16 cellular contexts compared by ENCODE assay signal in the genomic region with DNA sequence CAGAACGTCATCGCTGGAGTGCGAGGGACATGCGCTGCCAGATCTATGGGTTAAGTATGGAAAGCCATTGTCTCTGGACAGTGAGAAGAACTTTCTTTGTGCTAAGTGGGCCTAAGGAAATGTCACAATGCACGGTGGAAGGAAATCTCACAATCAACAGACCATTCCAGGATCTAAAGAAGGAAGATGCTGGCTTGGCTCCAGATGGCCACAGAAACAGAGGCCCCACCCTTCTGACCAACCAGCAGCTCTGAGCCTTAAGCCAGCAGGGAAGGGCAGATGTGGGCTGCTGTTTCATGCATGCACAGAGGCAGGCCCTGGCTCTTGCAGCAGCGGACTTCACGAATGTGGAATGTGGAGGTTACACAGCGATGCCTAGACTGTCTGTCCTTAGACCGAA.
DNase-seq lines count a peak whose midpoint lies in the region; ATAC-seq and TF ChIP-seq lines count a peak whose summit lies in the region.
"Had no signal": no experiment of that assay in that cellular context is flagged by ENCODE, and none has a peak within 500 bp of the region (broad histone marks: within the 10 kb centered on the region; RNA-seq: fewer than 3 reads in every experiment).

No MANE protein-coding gene starts in this region.

- TF ChIP-seq POLR2A in stomach (IDR thresholded peaks at IDR 0.05), result no peak

- H4K20me1 ChIP-seq in GM23248 (ENCODE audit: insufficient read depth), result no peaks in the 10 kb centered on the region

- no peaks in the 10 kb centered on the region for H3K79me2 ChIP-seq in GM23248 (ENCODE audit: insufficient read depth)

- ATAC-seq in left lobe of liver (peak; percentile 20), HG03571 (IDR thresholded peaks at IDR 0.05; ENCODE audit: unreplicated experiment) (no peak)
- ATAC-seq: activated CD4-positive, CD25-positive, alpha-beta regulatory T cell treated with anti-CD3 and anti-CD28 coated beads, Interleukin-2, amount 50 U/mL, for 24 hours; HCT116 had no signal

- peak; percentile 84 for DNase-seq in GM23248
- peak; percentile 66 for DNase-seq in fibroblast of pulmonary artery (ENCODE audit: low read depth)
- DNase-seq in left lobe of liver (ENCODE audit: low spot score), result no peak
- peak; percentile 34 for DNase-seq in stomach
- DNase-seq in activated naive CD4-positive, alpha-beta T cell treated with anti-CD3 and anti-CD28 coated beads for 36 hours, result no peak
- no peak for DNase-seq in stimulated activated CD4-positive, alpha-beta T cell treated with anti-CD3 and anti-CD28 coated beads, Interleukin-15, amount 100 ng/mL, for 24 hours
- no peak for DNase-seq in HFFc6
- DNase-seq: COR-L47, NCI-H2171, T-helper 2 cell had no signal

- H3K4me1 ChIP-seq in GM23248 (ENCODE audit: insufficient read depth) (peaks cover 13% of the 10 kb centered on the region), stomach (peaks cover 0 to 25% (median 10%) of the 10 kb centered on the region in 4 donors)

- H2AFZ ChIP-seq in GM23248, result no peak overlapping the region
- H2AFZ ChIP-seq: neural progenitor cell had no signal

- no peaks in the 10 kb centered on the region for H3K27me3 Mint-ChIP-seq in activated naive CD4-positive, alpha-beta T cell treated with anti-CD3 and anti-CD28 coated beads for 36 hours (ENCODE audit: low read depth)
- peaks cover 12% of the 10 kb centered on the region for H3K27me3 Mint-ChIP-seq in HFFc6 (ENCODE audit: insufficient read depth)
- H3K27me3 Mint-ChIP-seq: IgD-negative memory B cell had no signal

- H3K27me3 ChIP-seq in GM23248 (replicated peaks; ENCODE audit: insufficient read depth), result no peaks in the 10 kb centered on the region
- H3K27me3 ChIP-seq in stomach, result no peaks in the 10 kb centered on the region
- H3K27me3 ChIP-seq: ascending aorta, neural progenitor cell had no signal

- TF ChIP-seq CTCF in fibroblast of pulmonary artery (IDR thresholded peaks at IDR 0.05; ENCODE audit: low read length, missing control alignments) (no peak), stomach (IDR thresholded peaks at IDR 0.05) (no peak), HFFc6 (IDR thresholded peaks at IDR 0.05) (no peak)

- H3F3A ChIP-seq in GM23248 (ENCODE audit: insufficient read depth), result no peaks in the 10 kb centered on the region

- no peak overlapping the region for H3K9ac ChIP-seq in GM23248
- H3K9ac ChIP-seq: neural progenitor cell had no signal

- H3K9me3 Mint-ChIP-seq in activated naive CD4-positive, alpha-beta T cell treated with anti-CD3 and anti-CD28 coated beads for 36 hours, result no peaks in the 10 kb centered on the region
- no peaks in the 10 kb centered on the region for H3K9me3 Mint-ChIP-seq in HFFc6
- H3K9me3 Mint-ChIP-seq: IgD-negative memory B cell had no signal

- 41 to 45% methylated on average over 9 of the region's 9 CpGs for WGBS in GM23248 (ENCODE audit: low coverage in 1 of 2, low lambda C conversion rate in 2 of 2, missing lambda C conversion rate in 2 of 2), 2 experiments
- 62 to 71% (median 66%) methylated on average over 9 of the region's 9 CpGs for whole genome bisulfite sequencing in stomach, 5 donors

- H3K36me3 Mint-ChIP-seq in activated naive CD4-positive, alpha-beta T cell treated with anti-CD3 and anti-CD28 coated beads for 36 hours (ENCODE audit: low read depth), result no peaks in the 10 kb centered on the region
- H3K36me3 Mint-ChIP-seq in HFFc6 (ENCODE audit: low read depth), result no peaks in the 10 kb centered on the region
- H3K36me3 Mint-ChIP-seq: IgD-negative memory B cell had no signal

- H3K4me3 Mint-ChIP-seq in activated naive CD4-positive, alpha-beta T cell treated with anti-CD3 and anti-CD28 coated beads for 36 hours, result no peak overlapping the region
- no peak overlapping the region for H3K4me3 Mint-ChIP-seq in HFFc6
- H3K4me3 Mint-ChIP-seq: IgD-negative memory B cell, neural progenitor cell had no signal

- no peak for TF ChIP-seq EP300 in stomach (IDR thresholded peaks at IDR 0.05)

- no peaks in the 10 kb centered on the region for H3K9me2 ChIP-seq in GM23248 (ENCODE audit: insufficient read depth)

- no peak overlapping the region for H3K4me3 ChIP-seq in GM23248
- no peak overlapping the region for H3K4me3 ChIP-seq in fibroblast of pulmonary artery (replicated peaks; ENCODE audit: low read depth, low read length)
- H3K4me3 ChIP-seq in stomach, result no peak overlapping the region
- H3K4me3 ChIP-seq: ascending aorta, neural progenitor cell had no signal

- in situ Hi-C loops in GM23248 (cut with MboI), result no loop called here

- intact Hi-C loops in stomach (cut with DNase I; ENCODE audit: low total_unique reads), result no loop called here
- intact Hi-C loops in activated naive CD4-positive, alpha-beta T cell treated with anti-CD3 and anti-CD28 coated beads for 36 hours (cut with micrococcal nuclease), result no loop called here

- H3K36me3 ChIP-seq in GM23248 (ENCODE audit: low read depth) (no peaks in the 10 kb centered on the region), stomach (no peaks in the 10 kb centered on the region)
- H3K36me3 ChIP-seq: ascending aorta, neural progenitor cell had no signal

- H3K27ac ChIP-seq in GM23248 (no peak overlapping the region), stomach (no peak overlapping the region)
- H3K27ac ChIP-seq: ascending aorta, neural progenitor cell had no signal

- no peaks in the 10 kb centered on the region for H3K4me1 Mint-ChIP-seq in activated naive CD4-positive, alpha-beta T cell treated with anti-CD3 and anti-CD28 coated beads for 36 hours (ENCODE audit: low read depth)
- no peaks in the 10 kb centered on the region for H3K4me1 Mint-ChIP-seq in HFFc6 (ENCODE audit: low read depth)

- peak overlapping the region; percentile 32 for H3K4me2 ChIP-seq in GM23248 (ENCODE audit: unreplicated experiment)
- H3K4me2 ChIP-seq: neural progenitor cell had no signal

- no peaks in the 10 kb centered on the region for H3K9me3 ChIP-seq in GM23248 (ENCODE audit: low read depth)
- no peaks in the 10 kb centered on the region for H3K9me3 ChIP-seq in stomach
- H3K9me3 ChIP-seq: ascending aorta had no signal

- CTCF ChIA-PET in activated naive CD4-positive, alpha-beta T cell treated with anti-CD3 and anti-CD28 coated beads for 36 hours (lab: Charles Lee), result no interaction called here

- no peak overlapping the region for H3K27ac Mint-ChIP-seq in activated naive CD4-positive, alpha-beta T cell treated with anti-CD3 and anti-CD28 coated beads for 36 hours
- no peak overlapping the region for H3K27ac Mint-ChIP-seq in HFFc6
- H3K27ac Mint-ChIP-seq: IgD-negative memory B cell had no signal

Comparison
In these comparisons a context has a peak if more than half of its experiments do, and no peak if none do; other contexts are left out.
1. DNase-seq: peak in GM23248 (single experiment), fibroblast of pulmonary artery (single experiment) and stomach (single experiment); none in left lobe of liver (single experiment), activated naive CD4-positive, alpha-beta T cell treated with anti-CD3 and anti-CD28 coated beads for 36 hours (single experiment), stimulated activated CD4-positive, alpha-beta T cell treated with anti-CD3 and anti-CD28 coated beads, Interleukin-15, amount 100 ng/mL, for 24 hours (single experiment) and HFFc6 (single experiment).